In the genomic region with DNA sequence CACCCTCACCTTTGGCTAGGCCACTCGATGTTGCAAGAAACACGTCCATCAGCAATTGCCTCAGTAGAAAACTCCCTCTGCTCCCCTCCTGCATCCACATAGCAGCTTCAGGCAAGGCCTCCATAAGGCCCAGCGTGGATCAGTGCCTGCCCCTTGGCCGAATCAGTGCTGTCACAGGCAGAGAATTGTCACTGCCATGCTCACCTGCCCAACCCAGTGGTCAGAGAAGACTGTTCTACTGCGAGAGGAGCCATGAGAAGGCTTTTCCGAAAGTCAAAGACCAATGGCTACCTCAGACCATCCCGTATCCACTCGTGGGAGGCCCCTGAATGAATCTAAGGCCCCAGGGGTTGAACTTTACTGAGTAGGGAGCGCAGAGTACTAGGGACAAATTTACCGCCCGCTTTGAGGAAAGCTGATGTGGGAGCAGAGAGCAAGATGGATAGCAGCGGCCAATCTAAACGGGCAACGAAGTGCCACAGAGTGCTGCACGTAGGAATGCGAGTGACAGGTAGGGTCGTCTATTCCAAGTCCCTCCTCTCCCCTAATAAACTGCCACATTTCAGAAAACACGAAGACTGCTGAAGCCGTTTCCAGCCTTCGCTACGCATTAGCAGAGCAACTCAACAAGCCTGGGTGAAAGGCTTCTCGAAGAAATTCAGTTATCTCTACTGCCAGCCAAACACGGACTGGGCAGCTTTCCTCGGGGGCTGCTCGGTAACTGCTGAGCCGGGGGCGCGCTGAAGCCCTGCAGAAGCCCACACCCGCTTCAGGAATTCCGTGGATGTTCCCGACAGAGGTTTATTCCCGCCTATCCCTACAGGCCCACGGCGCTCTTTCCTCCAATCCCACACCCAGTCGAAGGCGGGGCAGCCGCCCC, we compare ENCODE assay signal across 8 cellular contexts. TPM values are rescaled to one million over a fixed set of nuclear protein-coding genes. Genes with fewer than 3 reads are reported as not detected.
DNase-seq lines count a peak whose midpoint lies in the region; ATAC-seq, FAIRE-seq and TF ChIP-seq lines count a peak whose summit lies in the region.

No MANE protein-coding gene starts in this region.

- H3K36me3 Mint-ChIP-seq in activated naive CD4-positive, alpha-beta T cell treated with anti-CD3 and anti-CD28 coated beads, Interleukin-2, amount 10 ng/mL, durations not matched to agents 7 days and 5 days: peaks cover 16% of the 10 kb centered on the region

- H3K9ac ChIP-seq in K562 (ENCODE audit: insufficient read depth in 1 of 2, low read depth in 2 of 2, low read length in 2 of 2): peak overlapping the region; percentile 94 to 98
- peak overlapping the region; percentile 63 for H3K9ac ChIP-seq in smooth muscle cell (ENCODE audit: low read depth)

- peaks cover 32% of the 10 kb centered on the region for H3K27me3 Mint-ChIP-seq in activated naive CD4-positive, alpha-beta T cell treated with anti-CD3 and anti-CD28 coated beads, Interleukin-2, amount 10 ng/mL, durations not matched to agents 7 days and 5 days

- H3K4me3 ChIP-seq in K562: peak overlapping the region; percentile 68
- H3K4me3 ChIP-seq in iPS-18c (ENCODE audit: insufficient read depth, low read depth, low read length): peak overlapping the region; percentile 90
- H3K4me3 ChIP-seq in smooth muscle cell: peak overlapping the region; percentile 72

- H3K4me2 ChIP-seq in K562 (ENCODE audit: insufficient read depth, low read length): peak overlapping the region; percentile 98
- peak overlapping the region; percentile 86 for H3K4me2 ChIP-seq in smooth muscle cell

- peak overlapping the region; percentile 99 for H2AFZ ChIP-seq in K562 (ENCODE audit: low read depth, low read length)
- peak overlapping the region; percentile 88 for H2AFZ ChIP-seq in smooth muscle cell (ENCODE audit: low read depth)

- H3K9me1 ChIP-seq in K562 (ENCODE audit: control insufficient read depth, insufficient read depth, low read length): no peaks in the 10 kb centered on the region

- POLR2A ChIA-PET in K562 (lab: Yijun Ruan, JAX): interaction anchor here (0.9 to 2.9 kb wide), 4 partner anchors 10 to 71 kb away, joined by 3 to 10 read pairs (median 4); no protein-coding TSS in a partner anchor

- H3K27ac ChIP-seq in K562 (ENCODE audit: extremely low read depth, low read depth, low read length) (peak overlapping the region; percentile 95), smooth muscle cell (ENCODE audit: low read depth) (peak overlapping the region; percentile 70)

- H3K4me1 Mint-ChIP-seq in activated naive CD4-positive, alpha-beta T cell treated with anti-CD3 and anti-CD28 coated beads, Interleukin-2, amount 10 ng/mL, durations not matched to agents 7 days and 5 days: peaks cover 30% of the 10 kb centered on the region

- intact Hi-C loops in K562 (cut with micrococcal nuclease): loop anchor here (2.0 kb wide), 1 partner anchor 70 kb away; no protein-coding TSS in a partner anchor

- H3K4me1 ChIP-seq in K562 (replicated peaks in 1 of 2; ENCODE audit: control insufficient read depth in 2 of 2, insufficient read depth in 2 of 2, low read length in 2 of 2) (peaks cover 17 to 28% of the 10 kb centered on the region in 2 experiments), smooth muscle cell (ENCODE audit: low read depth) (peaks cover 9% of the 10 kb centered on the region)

- H4K20me1 ChIP-seq in K562 (replicated peaks; ENCODE audit: control insufficient read depth, insufficient read depth, low read length): no peaks in the 10 kb centered on the region
- peaks cover 11% of the 10 kb centered on the region for H4K20me1 ChIP-seq in smooth muscle cell (ENCODE audit: low read depth)

- H3K9me3 ChIP-seq in K562 (replicated peaks; ENCODE audit: control insufficient read depth, insufficient read depth, low read depth, low read length) (no peaks in the 10 kb centered on the region), iPS-18c (ENCODE audit: control insufficient read depth, insufficient read depth, low read length) (no peaks in the 10 kb centered on the region), smooth muscle cell (replicated peaks; ENCODE audit: low read depth) (no peaks in the 10 kb centered on the region)

- 23% methylated on average over 37 of the region's 37 CpGs for WGBS in K562 (ENCODE audit: insufficient coverage, low coverage, missing lambda C conversion rate)
- 26% methylated on average over 37 of the region's 37 CpGs for WGBS in smooth muscle cell (ENCODE audit: low lambda C conversion rate)

- no peak; a peak in 1 of 4 replicates for TF ChIP-seq RAD21 in K562 (CRISPR knock-in tag; conservative IDR thresholded peaks at IDR 0.05 in 1 of 2, IDR thresholded peaks at IDR 0.05 in 1 of 2)

- H3F3A ChIP-seq in smooth muscle cell (ENCODE audit: low read depth): no peaks in the 10 kb centered on the region

- H3K9me3 Mint-ChIP-seq in activated naive CD4-positive, alpha-beta T cell treated with anti-CD3 and anti-CD28 coated beads, Interleukin-2, amount 10 ng/mL, durations not matched to agents 7 days and 5 days: peaks cover 8% of the 10 kb centered on the region

- TF ChIP-seq EP300 in K562 (IDR thresholded peaks at IDR 0.05; ENCODE audit: low read length): no peak

- DNase-seq in activated naive CD4-positive, alpha-beta T cell treated with anti-CD3 and anti-CD28 coated beads, Interleukin-2, amount 10 ng/mL, durations not matched to agents 7 days and 5 days: no peak
- DNase-seq in activated naive CD4-positive, alpha-beta T cell treated with anti-CD3 and anti-CD28 coated beads, Interleukin-2, amount 50 U/mL, for 16 hours: no peak
- DNase-seq in NCI-H345 (lab: John Stamatoyannopoulos, UW): peak; percentile 82
- DNase-seq in K562 (ENCODE audit: extremely low read depth in 1 of 4, low spot score in 3 of 4): peak in 1 of 4 experiments; percentile 75
- DNase-seq in smooth muscle cell (lab: John Stamatoyannopoulos, UW; ENCODE audit: unreplicated experiment): no peak
- DNase-seq in cortex of kidney (lab: John Stamatoyannopoulos, UW): no peak

- CTCF ChIA-PET in activated naive CD4-positive, alpha-beta T cell treated with anti-CD3 and anti-CD28 coated beads, Interleukin-2, amount 10 ng/mL, durations not matched to agents 7 days and 5 days (lab: Charles Lee): no interaction called here
- CTCF ChIA-PET in K562 (lab: Yijun Ruan, JAX; ENCODE audit: low intra/inter-chr PET ratio): no interaction called here

- in situ Hi-C loops in K562 (cut with MboI): no loop called here

- BruUV-seq in K562 (replicated peaks; lab: Mats Ljungman, UMichigan): TSS peak; percentile 94

- ATAC-seq in K562 (peak; percentile 71), HG03342 (IDR thresholded peaks at IDR 0.05; ENCODE audit: unreplicated experiment) (no peak)

- TF ChIP-seq CTCF in K562 (IDR thresholded peaks at IDR 0.05 in 2 of 3, conservative IDR thresholded peaks at IDR 0.05 in 1 of 3; ENCODE audit: insufficient read depth in 2 of 3, low read depth in 1 of 3, low read length in 3 of 3) (no peak), smooth muscle cell (IDR thresholded peaks at IDR 0.05; ENCODE audit: borderline replicate concordance, insufficient read depth, poor library complexity, severe bottlenecking) (no peak)

- no peak for TF ChIP-seq POLR2A in K562 (conservative IDR thresholded peaks at IDR 0.05)

- H3K27me3 ChIP-seq in K562 (ENCODE audit: control insufficient read depth in 2 of 2, insufficient read depth in 2 of 2, low read length in 2 of 2): no peaks in the 10 kb centered on the region
- H3K27me3 ChIP-seq in smooth muscle cell (ENCODE audit: low read depth): no peaks in the 10 kb centered on the region

- H3K79me2 ChIP-seq in K562 (ENCODE audit: control insufficient read depth, insufficient read depth, low read length) (peaks cover 47% of the 10 kb centered on the region), smooth muscle cell (ENCODE audit: low read depth) (peaks cover 38% of the 10 kb centered on the region)

- peak overlapping the region; percentile 89 for H3K4me3 Mint-ChIP-seq in activated naive CD4-positive, alpha-beta T cell treated with anti-CD3 and anti-CD28 coated beads, Interleukin-2, amount 10 ng/mL, durations not matched to agents 7 days and 5 days

- H3K36me3 ChIP-seq in K562 (ENCODE audit: control insufficient read depth, insufficient read depth, low read length) (peaks cover 12% of the 10 kb centered on the region; the same call in 1 of the 3 replicates), smooth muscle cell (ENCODE audit: low read depth) (no peaks in the 10 kb centered on the region)

- peak; percentile 46 for FAIRE-seq in K562 (lab: Jason Lieb, UNC)

- H3K27ac Mint-ChIP-seq in activated naive CD4-positive, alpha-beta T cell treated with anti-CD3 and anti-CD28 coated beads, Interleukin-2, amount 10 ng/mL, durations not matched to agents 7 days and 5 days: peak overlapping the region; percentile 91

RNA-seq across cellular contexts. Expression of gene RALBP1, which starts 1.0 kb away (rescaled TPM):
- total RNA-seq in K562 (2011; cell fraction: chromatin; rRNA removed; ENCODE audit: low replicate concordance): 20.8 and 41.1 TPM in 2 replicates
- 20.5 and 24.7 TPM in 2 replicates for total RNA-seq in K562 (2011; cell fraction: nucleolus; rRNA removed)
- total RNA-seq in K562 (2011; cell fraction: nucleoplasm; rRNA removed): 29.5 and 36.5 TPM in 2 replicates
- total RNA-seq in K562 (2014; rRNA removed) (64.5 and 68.0 TPM in 2 replicates), K562 (2014; rRNA removed; fragmentation: Illumina TruSeq; extraction: Trizol) (60.2 and 67.7 TPM in 2 replicates), K562 (2015; rRNA removed; fragmentation: Illumina TruSeq; extraction: Trizol) (62.5 and 65.9 TPM in 2 replicates), K562 (2021) (65.3 and 70.0 TPM in 2 replicates), smooth muscle cell (33.6 and 42.9 TPM in 2 replicates)
- polyA plus RNA-seq in K562 (2011; rRNA removed) (58.3 and 58.4 TPM in 2 replicates), K562 (2014; fragmentation: Illumina TruSeq; extraction: Trizol) (56.1 and 61.3 TPM in 2 replicates), K562 (2014; fragmentation: Nextera tagmentation; extraction: Ambion mirVana) (10 to 100 TPM; 10.9 to 13.1 TPM), K562 (2014; rRNA removed) (60.4 and 69.6 TPM in 2 replicates), smooth muscle cell (33.3 and 40.9 TPM in 2 replicates)
- 62.4 and 72.6 TPM in 2 replicates for polyA plus RNA-seq in K562 (2011; cell fraction: cytosol; rRNA removed)
- 30.6 and 32.7 TPM in 2 replicates for polyA plus RNA-seq in K562 (2011; cell fraction: nucleus; rRNA removed)
- 46.1 and 50.9 TPM in 2 replicates for polyA plus RNA-seq in K562 (2012)
- 74.0 and 77.6 TPM in 2 replicates for polyA minus RNA-seq in K562 (2011; rRNA and poly(A)+ RNA removed)
- polyA minus RNA-seq in K562 (2011; cell fraction: cytosol; rRNA and poly(A)+ RNA removed): 44.2 and 45.3 TPM in 2 replicates
- polyA minus RNA-seq in K562 (2011; cell fraction: nucleus; rRNA and poly(A)+ RNA removed): 20.2 and 27.3 TPM in 2 replicates
